ENCODE assay signal across 22 cellular contexts in genomic region chr6:110621061-110621460, GRCh38.
"Had no signal": no experiment of that assay in that cellular context is flagged by ENCODE, and none has a peak within 500 bp of the region (broad histone marks: within the 10 kb centered on the region; RNA-seq: fewer than 3 reads in every experiment).

No MANE protein-coding gene starts in this region.

- DNase-seq: dermis blood vessel endothelial cell; effector memory CD8-positive, alpha-beta T cell; esophagus squamous epithelium; foreskin melanocyte; glutamatergic neuron; heart right ventricle; hippocampal formation; left ventricle myocardium superior; lower lobe of right lung; natural killer cell; occipital lobe; pancreas; right lobe of liver; small intestine; stimulated activated CD4-positive, alpha-beta T cell treated with anti-CD3 and anti-CD28 coated beads, Interleukin-15, amount 100 ng/mL, for 24 hours; stimulated activated CD4-positive, alpha-beta T cell treated with anti-CD3 and anti-CD28 coated beads, Interleukin-2, amount 100 ng/mL, for 48 hours; stimulated activated naive CD4-positive, alpha-beta T cell treated with Interleukin-2 at 50 U/mL for 16 hours; stomach had no signal

- H3K4me1 ChIP-seq: lower lobe of right lung, right lobe of liver, upper lobe of left lung had no signal

- H3K27ac ChIP-seq: coronary artery, esophagus squamous epithelium, heart right ventricle, lower lobe of right lung, pancreas, right lobe of liver, stomach, thoracic aorta, upper lobe of left lung had no signal

- H3K27me3 ChIP-seq: esophagus squamous epithelium, heart right ventricle, pancreas, right lobe of liver, stomach, tibial nerve, upper lobe of left lung had no signal

- H3K9me3 ChIP-seq: esophagus squamous epithelium, heart right ventricle, lower lobe of right lung, pancreas, right lobe of liver, stomach, thoracic aorta, tibial nerve, upper lobe of left lung had no signal

- H3K4me3 ChIP-seq: coronary artery, esophagus squamous epithelium, heart right ventricle, lower lobe of right lung, pancreas, right lobe of liver, stomach, thoracic aorta, tibial nerve, upper lobe of left lung had no signal
